ENCODE assay signal across 10 cellular contexts in the genomic region with DNA sequence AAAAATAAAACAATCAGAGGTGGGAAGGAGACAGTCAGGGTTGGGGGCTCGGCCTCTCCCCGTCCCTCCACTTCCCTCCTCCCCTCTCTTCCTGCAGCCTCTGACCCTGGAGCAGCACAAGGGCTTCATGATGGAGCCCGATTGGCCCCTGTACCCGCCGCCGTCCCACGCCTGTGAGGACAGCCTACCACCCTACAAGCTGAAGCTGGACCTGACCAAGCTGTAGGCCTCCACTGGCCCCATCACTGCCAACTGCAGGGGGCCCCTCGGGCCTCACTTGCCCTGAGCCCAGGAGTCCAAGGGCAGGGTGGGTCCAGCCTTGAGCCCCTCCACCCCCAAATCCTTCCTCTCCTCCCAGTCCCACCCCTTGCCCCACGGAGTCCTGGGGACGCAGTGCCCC. TPM values are rescaled to one million over a fixed set of nuclear protein-coding genes. Genes with fewer than 3 reads are reported as not detected.
"Had no signal": no experiment of that assay in that cellular context is flagged by ENCODE, and none has a peak within 500 bp of the region (broad histone marks: within the 10 kb centered on the region; RNA-seq: fewer than 3 reads in every experiment).

No MANE protein-coding gene starts in this region.

- H2AFZ ChIP-seq: GM23248 had no signal

- H3K9ac ChIP-seq: GM23248 had no signal

- FAIRE-seq: K562 had no signal

- H3K4me3 Mint-ChIP-seq: HFFc6 had no signal

- H3K9me3 ChIP-seq: HAP-1 had no signal

- H3K4me1 ChIP-seq: HAP-1 had no signal

- H3K36me3 ChIP-seq: HAP-1 had no signal

- DNase-seq: GM23248, GOT3, H7, HFFc6, IMR-90, KG1 had no signal

- H3K4me3 ChIP-seq: GM23248, HAP-1, K562 had no signal

- H3K27ac Mint-ChIP-seq: HFFc6 had no signal

- ATAC-seq: HCT116, K562 had no signal

- H3K27ac ChIP-seq: GM23248, HL-60 had no signal

RNA-seq across cellular contexts. Expression of a gene that starts 7.6 kb away (rescaled TPM):
- total RNA-seq: K562 had no signal
